32 cellular contexts compared by ENCODE assay signal in the genomic region with DNA sequence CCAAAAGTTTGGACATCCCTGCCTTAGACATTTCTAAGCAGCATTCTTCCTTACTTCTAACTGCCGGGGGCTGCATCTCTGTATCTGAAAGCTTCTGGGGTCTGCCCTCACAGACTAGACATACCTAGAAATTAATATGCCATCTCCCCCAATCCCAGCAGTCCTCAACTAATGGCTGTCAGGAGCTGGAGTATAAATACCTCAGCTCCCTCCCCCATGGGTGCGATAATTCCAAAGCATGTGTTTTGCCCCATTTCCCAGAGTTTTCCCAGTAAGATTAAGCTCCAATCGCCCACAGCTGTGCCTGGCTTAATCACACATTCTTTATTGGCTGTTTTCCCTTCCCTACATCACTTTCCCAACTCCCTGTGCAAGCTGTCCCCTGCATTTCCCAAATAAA.
"Had no signal": no experiment of that assay in that cellular context is flagged by ENCODE, and none has a peak within 500 bp of the region (broad histone marks: within the 10 kb centered on the region; RNA-seq: fewer than 3 reads in every experiment).

No MANE protein-coding gene starts in this region.

- H3K4me1 ChIP-seq: esophagus squamous epithelium, gastroesophageal sphincter had no signal

- H3K27ac ChIP-seq: brain microvascular endothelial cell, epithelial cell of prostate, esophagus squamous epithelium, gastroesophageal sphincter, WERI-Rb-1 had no signal

- DNase-seq: activated B cell treated with CpG ODN at 0.5 μM for 24 hours; activated CD4-positive, alpha-beta T cell treated with anti-CD3 and anti-CD28 coated beads for 48 hours; activated CD4-positive, alpha-beta T cell treated with anti-CD3 and anti-CD28 coated beads, Interleukin-2, amount 50 U/mL, for 1 hour; activated CD4-positive, alpha-beta T cell treated with anti-CD3 and anti-CD28 coated beads, Interleukin-2, amount 50 U/mL, for 48 hours; activated CD8-positive, alpha-beta memory T cell treated with anti-CD3 and anti-CD28 coated beads for 24 hours; activated CD8-positive, alpha-beta T cell treated with anti-CD3 and anti-CD28 coated beads for 36 hours; activated effector memory CD4-positive, alpha-beta T cell treated with Interleukin-2 at 50 U/mL for 16 hours; activated gamma-delta T cell treated with Interleukin-2 at 50 U/mL for 16 hours; activated naive CD4-positive, alpha-beta T cell treated with anti-CD3 and anti-CD28 coated beads, Interleukin-2, amount 50 U/mL, for 16 hours; activated naive CD4-positive, alpha-beta T cell treated with Interleukin-2 at 50 U/mL for 16 hours; activated T-cell treated with anti-CD3 and anti-CD28 coated beads, Interleukin-2, amount 50 U/mL, for 4 hours; amniotic stem cell; anterior cingulate cortex; brain microvascular endothelial cell; effector CD8-positive, alpha-beta T cell; esophagus squamous epithelium; foreskin melanocyte; T-cell; T-helper 17 cell; T1000; WERI-Rb-1 had no signal

- H3K36me3 Mint-ChIP-seq: T-cell had no signal

- H3K4me3 ChIP-seq: esophagus squamous epithelium, gastroesophageal sphincter had no signal

- FAIRE-seq: astrocyte, bronchial epithelial cell, endometrium, endothelial cell of umbilical vein had no signal

- H3K4me1 Mint-ChIP-seq: activated B cell treated with CpG ODN at 0.5 μM for 24 hours, T-helper 17 cell had no signal

- H3K9me3 Mint-ChIP-seq: activated B cell treated with CpG ODN at 0.5 μM for 24 hours; activated CD8-positive, alpha-beta T cell treated with anti-CD3 and anti-CD28 coated beads for 36 hours; activated T-cell treated with anti-CD3 and anti-CD28 coated beads, Interleukin-2, amount 50 U/mL, for 4 hours; activated T-helper 17 cell treated with anti-CD3 and anti-CD28 coated beads, Interleukin-2, amount 50 U/mL, for 72 hours; central memory CD8-positive, alpha-beta T cell; T-cell; T-helper 2 cell treated with Interferon-gamma antibody and Interleukin-4, amounts not matched to agents 5 μg/mL and 100 μg/mL, for 36 hours had no signal

- H3K36me3 ChIP-seq: brain microvascular endothelial cell, esophagus squamous epithelium, gastroesophageal sphincter, WERI-Rb-1 had no signal

- ATAC-seq: activated CD4-positive, CD25-positive, alpha-beta regulatory T cell treated with anti-CD3 and anti-CD28 coated beads, Interleukin-2, amount 50 U/mL, for 24 hours; activated CD8-positive, alpha-beta T cell treated with anti-CD3 and anti-CD28 coated beads for 36 hours; activated T-cell treated with anti-CD3 and anti-CD28 coated beads, Interleukin-2, amount 50 U/mL, for 4 hours; activated T-helper 17 cell treated with anti-CD3 and anti-CD28 coated beads, Interleukin-2, amount 50 U/mL, for 72 hours; gastroesophageal sphincter; T-cell; T-helper 17 cell had no signal

- H3K27me3 ChIP-seq: brain microvascular endothelial cell had no signal

- H3K4me3 Mint-ChIP-seq: activated B cell treated with CpG ODN at 0.5 μM for 24 hours; activated CD8-positive, alpha-beta T cell treated with anti-CD3 and anti-CD28 coated beads for 36 hours; activated naive CD8-positive, alpha-beta T cell; activated T-cell treated with anti-CD3 and anti-CD28 coated beads, Interleukin-2, amount 50 U/mL, for 4 hours; activated T-helper 17 cell treated with anti-CD3 and anti-CD28 coated beads, Interleukin-2, amount 50 U/mL, for 72 hours; central memory CD8-positive, alpha-beta T cell; T-cell; T-helper 17 cell; T-helper 2 cell treated with Interferon-gamma antibody and Interleukin-4, amounts not matched to agents 5 μg/mL and 100 μg/mL, for 36 hours had no signal

- H3K27ac Mint-ChIP-seq: activated B cell treated with CpG ODN at 0.5 μM for 24 hours; activated CD8-positive, alpha-beta T cell treated with anti-CD3 and anti-CD28 coated beads for 36 hours; activated naive CD8-positive, alpha-beta T cell; activated T-helper 17 cell treated with anti-CD3 and anti-CD28 coated beads, Interleukin-2, amount 50 U/mL, for 72 hours; T-cell; T-helper 17 cell; T-helper 2 cell treated with Interferon-gamma antibody and Interleukin-4, amounts not matched to agents 5 μg/mL and 100 μg/mL, for 36 hours had no signal

- H3K9me3 ChIP-seq: esophagus squamous epithelium had no signal
